In the genomic region with DNA sequence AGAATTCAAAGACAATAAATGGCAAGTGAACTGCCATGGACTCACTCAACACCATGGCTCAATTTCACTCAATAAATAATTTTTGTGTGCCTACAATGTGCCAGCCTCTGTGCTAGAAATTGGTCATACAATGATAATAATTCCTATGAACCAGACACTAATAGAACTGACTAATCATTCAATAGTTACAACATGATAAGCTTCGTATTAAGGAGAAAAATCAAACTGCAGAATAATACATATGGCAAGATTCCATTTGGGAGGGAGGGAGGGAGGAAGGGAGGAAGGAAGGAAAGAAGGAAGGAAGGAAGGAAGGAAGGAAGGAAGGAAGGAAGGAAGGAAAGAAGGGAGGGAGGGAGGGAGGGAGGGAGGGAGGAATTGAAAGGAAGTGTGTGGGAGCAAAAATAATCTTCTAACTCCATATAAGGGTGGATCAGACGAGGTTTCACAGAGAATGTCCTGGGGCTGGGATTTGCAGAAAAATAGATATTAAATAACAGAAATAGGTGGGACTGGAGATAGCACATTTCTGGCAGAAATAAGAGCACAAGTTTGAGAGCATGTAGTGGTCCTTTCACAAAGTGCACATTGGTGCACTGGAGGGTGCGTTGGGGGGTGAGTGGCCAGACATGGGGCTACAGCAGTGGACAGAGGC, we compare ENCODE assay signal across 17 cellular contexts. TPM values are rescaled to one million over a fixed set of nuclear protein-coding genes. Genes with fewer than 3 reads are reported as not detected.
A peak's percentile ranks its signal among the peaks of the same experiment; 100 is the strongest.
DNase-seq lines count a peak whose midpoint lies in the region; ATAC-seq and TF ChIP-seq lines count a peak whose summit lies in the region.
"Had no signal": no experiment of that assay in that cellular context is flagged by ENCODE, and none has a peak within 500 bp of the region (broad histone marks: within the 10 kb centered on the region; RNA-seq: fewer than 3 reads in every experiment).

No MANE protein-coding gene starts in this region.

- intact Hi-C loops in CD4-positive, alpha-beta memory T cell (cut with micrococcal nuclease) = no loop called here

- H3K4me1 Mint-ChIP-seq in activated CD4-positive, alpha-beta T cell treated with anti-CD3 and anti-CD28 coated beads, Interleukin-2, amount 10 ng/mL, durations not matched to agents 7 days and 5 days = peaks cover 53% of the 10 kb centered on the region
- peaks cover 77 to 99% (median 89%) of the 10 kb centered on the region in 4 donors for H3K4me1 Mint-ChIP-seq in CD4-positive, alpha-beta memory T cell
- H3K4me1 Mint-ChIP-seq in chondrocyte (ENCODE audit: low read depth) (peaks cover 71% of the 10 kb centered on the region), osteocyte (ENCODE audit: unreplicated experiment) (peaks cover 64% of the 10 kb centered on the region)

- DNase-seq in activated CD4-positive, alpha-beta T cell treated with anti-CD3 and anti-CD28 coated beads, Interleukin-2, amount 10 ng/mL, durations not matched to agents 7 days and 5 days = no peak
- DNase-seq in activated CD4-positive, alpha-beta T cell treated with anti-CD3 and anti-CD28 coated beads, Interleukin-2, amount 50 U/mL, for 48 hours = no peak
- no peak for DNase-seq in CD4-positive, alpha-beta memory T cell
- DNase-seq in chondrocyte (ENCODE audit: low spot score) (no peak), osteocyte (ENCODE audit: extremely low spot score, unreplicated experiment) (no peak), NCI-H187 treated with DMSO at 0.1 percent for 48 hours (lab: John Stamatoyannopoulos, UW) (no peak), COLO829 (ENCODE audit: low spot score) (no peak)
- DNase-seq: cortex of kidney, Kasumi-1, NCI-H1930, NCI-H2227 treated with DMSO at 0.1 percent for 48 hours, nephron progenitor cell, OCI-M1 had no signal

- H3K27ac Mint-ChIP-seq in activated CD4-positive, alpha-beta T cell treated with anti-CD3 and anti-CD28 coated beads, Interleukin-2, amount 10 ng/mL, durations not matched to agents 7 days and 5 days = peak overlapping the region; percentile 43
- H3K27ac Mint-ChIP-seq in CD4-positive, alpha-beta memory T cell = peak overlapping the region in 5 of 7 donors; percentile 41 to 82 (median 45)
- H3K27ac Mint-ChIP-seq in chondrocyte (ENCODE audit: unreplicated experiment) (peak overlapping the region; percentile 49), osteocyte (ENCODE audit: unreplicated experiment) (peak overlapping the region; percentile 54)
- H3K27ac Mint-ChIP-seq: nephron progenitor cell had no signal

- no peaks in the 10 kb centered on the region for H3K27me3 ChIP-seq in CD4-positive, alpha-beta memory T cell (ENCODE audit: insufficient read depth, low read length)
- H3K27me3 ChIP-seq: breast epithelium had no signal

- H3K4me1 ChIP-seq in CD4-positive, alpha-beta memory T cell (ENCODE audit: insufficient read depth, low read length) = peaks cover 97% of the 10 kb centered on the region

- no peak overlapping the region for H3K4me3 Mint-ChIP-seq in activated CD4-positive, alpha-beta T cell treated with anti-CD3 and anti-CD28 coated beads, Interleukin-2, amount 10 ng/mL, durations not matched to agents 7 days and 5 days
- H3K4me3 Mint-ChIP-seq in CD4-positive, alpha-beta memory T cell = peak overlapping the region in 6 of 8 donors; percentile 30 to 69 (median 42)
- H3K4me3 Mint-ChIP-seq in chondrocyte (ENCODE audit: unreplicated experiment) (no peak overlapping the region), osteocyte (ENCODE audit: unreplicated experiment) (no peak overlapping the region)
- H3K4me3 Mint-ChIP-seq: nephron progenitor cell had no signal

- TF ChIP-seq CTCF in chondrocyte (IDR thresholded peaks at IDR 0.05) = no peak
- no peak for TF ChIP-seq CTCF in osteocyte (IDR thresholded peaks at IDR 0.05)

- no peak for ATAC-seq in GM21381 (IDR thresholded peaks at IDR 0.05; ENCODE audit: unreplicated experiment)
- ATAC-seq: activated CD4-positive, CD25-positive, alpha-beta regulatory T cell treated with anti-CD3 and anti-CD28 coated beads, Interleukin-2, amount 50 U/mL, for 24 hours had no signal

- H3K4me3 ChIP-seq in CD4-positive, alpha-beta memory T cell (ENCODE audit: low read length in 2 of 2) = no peak overlapping the region
- H3K4me3 ChIP-seq: breast epithelium, thoracic aorta had no signal

- no peaks in the 10 kb centered on the region for H3K9me3 Mint-ChIP-seq in activated CD4-positive, alpha-beta T cell treated with anti-CD3 and anti-CD28 coated beads, Interleukin-2, amount 10 ng/mL, durations not matched to agents 7 days and 5 days
- peaks cover 0 to 5% (median 0%) of the 10 kb centered on the region in 8 donors for H3K9me3 Mint-ChIP-seq in CD4-positive, alpha-beta memory T cell
- H3K9me3 Mint-ChIP-seq in chondrocyte (ENCODE audit: low read depth) = no peaks in the 10 kb centered on the region
- no peaks in the 10 kb centered on the region for H3K9me3 Mint-ChIP-seq in osteocyte (ENCODE audit: unreplicated experiment)
- H3K9me3 Mint-ChIP-seq: nephron progenitor cell had no signal

- no peaks in the 10 kb centered on the region for H3K27me3 Mint-ChIP-seq in activated CD4-positive, alpha-beta T cell treated with anti-CD3 and anti-CD28 coated beads, Interleukin-2, amount 10 ng/mL, durations not matched to agents 7 days and 5 days
- no peaks in the 10 kb centered on the region for H3K27me3 Mint-ChIP-seq in CD4-positive, alpha-beta memory T cell
- no peaks in the 10 kb centered on the region for H3K27me3 Mint-ChIP-seq in chondrocyte (ENCODE audit: low read depth)
- no peaks in the 10 kb centered on the region for H3K27me3 Mint-ChIP-seq in osteocyte (ENCODE audit: unreplicated experiment)

- CTCF ChIA-PET in activated CD4-positive, alpha-beta T cell treated with anti-CD3 and anti-CD28 coated beads, Interleukin-2, amount 10 ng/mL, durations not matched to agents 7 days and 5 days (lab: Charles Lee) = no interaction called here
- CTCF ChIA-PET in CD4-positive, alpha-beta memory T cell (lab: Charles Lee; ENCODE audit: partially characterized antibody) = no interaction called here

- no peaks in the 10 kb centered on the region for H3K36me3 ChIP-seq in CD4-positive, alpha-beta memory T cell (ENCODE audit: insufficient read depth, low read length)
- H3K36me3 ChIP-seq: breast epithelium, thoracic aorta had no signal

- H3K36me3 Mint-ChIP-seq in activated CD4-positive, alpha-beta T cell treated with anti-CD3 and anti-CD28 coated beads, Interleukin-2, amount 10 ng/mL, durations not matched to agents 7 days and 5 days (ENCODE audit: low read depth) = peaks cover 9% of the 10 kb centered on the region
- H3K36me3 Mint-ChIP-seq in CD4-positive, alpha-beta memory T cell = peaks cover 4% of the 10 kb centered on the region in 2 donors
- H3K36me3 Mint-ChIP-seq in chondrocyte (ENCODE audit: low read depth) (no peaks in the 10 kb centered on the region), osteocyte (ENCODE audit: unreplicated experiment) (no peaks in the 10 kb centered on the region)

- no peaks in the 10 kb centered on the region for H3K9me3 ChIP-seq in CD4-positive, alpha-beta memory T cell (ENCODE audit: control insufficient read depth in 1 of 2, low read length in 2 of 2)
- H3K9me3 ChIP-seq: breast epithelium, thoracic aorta had no signal

- POLR2A ChIA-PET in activated CD4-positive, alpha-beta T cell treated with anti-CD3 and anti-CD28 coated beads, Interleukin-2, amount 10 ng/mL, durations not matched to agents 7 days and 5 days (lab: Charles Lee) = no interaction called here
- POLR2A ChIA-PET in CD4-positive, alpha-beta memory T cell (lab: Charles Lee; ENCODE audit: partially characterized antibody) = interaction anchor here (2.1 kb wide), 1 partner anchor 10 kb away, joined by 4 read pairs; no protein-coding TSS in a partner anchor

- no peak overlapping the region for H3K27ac ChIP-seq in CD4-positive, alpha-beta memory T cell (ENCODE audit: low read depth, low read length)
- H3K27ac ChIP-seq: breast epithelium, thoracic aorta had no signal

RNA-seq across cellular contexts. Expression of a gene that starts 52.9 kb away (rescaled TPM):
- 100 to 1,000 TPM; 198 to 212 TPM for total RNA-seq in activated CD4-positive, alpha-beta T cell treated with anti-CD3 and anti-CD28 coated beads, Interleukin-2, amount 10 ng/mL, durations not matched to agents 7 days and 5 days
- 100 to 1,000 TPM; 370 to 372 TPM for total RNA-seq in CD4-positive, alpha-beta memory T cell
- polyA plus RNA-seq in CD4-positive, alpha-beta memory T cell = 100 to 1,000 TPM; 163 to 258 TPM
- total RNA-seq in chondrocyte (105 to 112 TPM (median 110 TPM) in 3 replicates), osteocyte (103 TPM in 2 replicates)

Comparison
In these comparisons a context has a peak if more than half of its experiments do, and no peak if none do; other contexts are left out.
1. H3K4me3 Mint-ChIP-seq: peak in CD4-positive, alpha-beta memory T cell (6 of 8); none in activated CD4-positive, alpha-beta T cell treated with anti-CD3 and anti-CD28 coated beads, Interleukin-2, amount 10 ng/mL, durations not matched to agents 7 days and 5 days (single experiment), chondrocyte (single experiment) and osteocyte (single experiment).
2. Peak in every context shown above with its lines, with median percentiles within 50 percentile points of each other: H3K27ac Mint-ChIP-seq.